In genomic region chr3:14766428-14767244, GRCh38 we compare ENCODE assay signal across 18 cellular contexts. TPM values are rescaled to one million over a fixed set of nuclear protein-coding genes. Genes with fewer than 3 reads are reported as not detected.
DNase-seq lines count a peak whose midpoint lies in the region; ATAC-seq and TF ChIP-seq lines count a peak whose summit lies in the region.
"Had no signal": no experiment of that assay in that cellular context is flagged by ENCODE, and none has a peak within 500 bp of the region (broad histone marks: within the 10 kb centered on the region; RNA-seq: fewer than 3 reads in every experiment).

No MANE protein-coding gene starts in this region.

- ATAC-seq in DND-41 (ENCODE audit: insufficient read depth, low read depth) (no peak), sciatic nerve (no peak)
- ATAC-seq: GM23338, K562, SK-N-SH treated with all-trans-retinoic acid at 6 μM for 48 hours had no signal

- intact Hi-C loops in sciatic nerve (cut with DNase I) = no loop called here

- H3K79me2 ChIP-seq in DND-41 (ENCODE audit: insufficient read depth, low read length) (no peaks in the 10 kb centered on the region), OCI-LY1 (ENCODE audit: insufficient read depth, low read length) (no peaks in the 10 kb centered on the region)

- no peak for TF ChIP-seq CTCF in DND-41 (IDR thresholded peaks at IDR 0.05; ENCODE audit: borderline replicate concordance, extremely low read depth, low read length, poor library complexity, severe bottlenecking)
- TF ChIP-seq CTCF in OCI-LY1 (IDR thresholded peaks at IDR 0.05; ENCODE audit: low read length) = no peak

- no peaks in the 10 kb centered on the region for H3K9me3 ChIP-seq in DND-41 (ENCODE audit: insufficient read depth, low read length, severe bottlenecking)
- H3K9me3 ChIP-seq in OCI-LY1 (ENCODE audit: low read length) = no peaks in the 10 kb centered on the region
- peaks cover under 1% of the 10 kb centered on the region for H3K9me3 ChIP-seq in thymus (ENCODE audit: control insufficient read depth)
- H3K9me3 ChIP-seq: BE2C had no signal

- no peak overlapping the region for H2AFZ ChIP-seq in DND-41 (ENCODE audit: low read depth, low read length)
- H2AFZ ChIP-seq in OCI-LY1 (ENCODE audit: low read length) = no peak overlapping the region

- no peaks in the 10 kb centered on the region for H3K36me3 ChIP-seq in DND-41 (ENCODE audit: insufficient read depth, low read length)
- H3K36me3 ChIP-seq in OCI-LY1 (ENCODE audit: insufficient read depth, low read length) = peaks cover 9% of the 10 kb centered on the region; the same call in 1 of the 2 replicates
- no peaks in the 10 kb centered on the region for H3K36me3 ChIP-seq in thymus (ENCODE audit: control insufficient read depth, insufficient read depth)
- H3K36me3 ChIP-seq: BE2C had no signal

- H3F3A ChIP-seq in OCI-LY1 (ENCODE audit: insufficient read depth, low read length) = no peaks in the 10 kb centered on the region

- H3K4me3 ChIP-seq in DND-41 (ENCODE audit: low read depth in 1 of 2, low read length in 2 of 2) (no peak overlapping the region), OCI-LY1 (ENCODE audit: low read depth, low read length, poor library complexity, severe bottlenecking) (no peak overlapping the region), thymus (ENCODE audit: low read length) (no peak overlapping the region)
- H3K4me3 ChIP-seq: GM23338, K562 had no signal

- DNase-seq in DND-41 = no peak
- peak; percentile 80 for DNase-seq in mesenteric fat pad (ENCODE audit: low spot score)
- no peak for DNase-seq in ureter (ENCODE audit: low spot score)
- DNase-seq in NCI-H345 (lab: John Stamatoyannopoulos, UW) = no peak
- DNase-seq in sciatic nerve (ENCODE audit: low spot score) = no peak
- DNase-seq: BE2C; CD4-positive, alpha-beta memory T cell; DMS79; NCI-H1436; NCI-H2029; NCI-H2171; NCI-H82; SHP77 treated with DMSO at 0.1 percent for 48 hours had no signal

- no peaks in the 10 kb centered on the region for H3K9me2 ChIP-seq in OCI-LY1 (ENCODE audit: low read depth, low read length)

- H3K4me2 ChIP-seq in DND-41 (ENCODE audit: insufficient read depth, low read length) (no peak overlapping the region), OCI-LY1 (ENCODE audit: low read length) (peak overlapping the region; percentile 50; the same call in 1 of the 2 replicates)
- H3K4me2 ChIP-seq: GM23338 had no signal

- H3K27me3 ChIP-seq in DND-41 (ENCODE audit: insufficient read depth, low read length, poor library complexity) = no peaks in the 10 kb centered on the region
- no peaks in the 10 kb centered on the region for H3K27me3 ChIP-seq in OCI-LY1 (ENCODE audit: insufficient read depth, low read length)
- H3K27me3 ChIP-seq in thymus (ENCODE audit: control insufficient read depth, insufficient read depth) = no peaks in the 10 kb centered on the region
- H3K27me3 ChIP-seq: BE2C had no signal

- WGBS in thymus = 95% methylated on average over 23 of the region's 23 CpGs

- peak overlapping the region; percentile 62; the same call in 1 of the 2 replicates for H3K27ac ChIP-seq in DND-41 (ENCODE audit: low read length)
- peak overlapping the region; percentile 98 for H3K27ac ChIP-seq in OCI-LY1 (ENCODE audit: low read depth, low read length, poor library complexity, severe bottlenecking)
- H3K27ac ChIP-seq in thymus (ENCODE audit: low read depth) = peak overlapping the region; percentile 92

- peaks cover 21% of the 10 kb centered on the region for H3K4me1 ChIP-seq in DND-41 (ENCODE audit: insufficient read depth, low read length)
- peaks cover 55% of the 10 kb centered on the region for H3K4me1 ChIP-seq in OCI-LY1 (ENCODE audit: insufficient read depth, low read length, severe bottlenecking)
- H3K4me1 ChIP-seq in thymus (ENCODE audit: control insufficient read depth, insufficient read depth, low read length) = peaks cover 45% of the 10 kb centered on the region
- H3K4me1 ChIP-seq: BE2C had no signal

- peak overlapping the region; percentile 6; the same call in 1 of the 2 replicates for H3K9ac ChIP-seq in DND-41 (ENCODE audit: low read depth, low read length)
- H3K9ac ChIP-seq in OCI-LY1 (ENCODE audit: low read length) = peak overlapping the region; percentile 51

- no peaks in the 10 kb centered on the region for H4K20me1 ChIP-seq in DND-41 (ENCODE audit: insufficient read depth, low read length)
- H4K20me1 ChIP-seq in OCI-LY1 (ENCODE audit: insufficient read depth, low read length) = no peaks in the 10 kb centered on the region

RNA-seq across cellular contexts. Expression of gene FGD5, which starts 52.1 kb away (rescaled TPM):
- total RNA-seq in mesenteric fat pad (38.6 TPM), ureter (23.2 TPM), sciatic nerve (57.4 TPM)
- polyA plus RNA-seq in thymus = 2.9 TPM
- polyA plus RNA-seq: CD4-positive, alpha-beta memory T cell; K562 had no signal
